30 cellular contexts compared by ENCODE assay signal in the genomic region with DNA sequence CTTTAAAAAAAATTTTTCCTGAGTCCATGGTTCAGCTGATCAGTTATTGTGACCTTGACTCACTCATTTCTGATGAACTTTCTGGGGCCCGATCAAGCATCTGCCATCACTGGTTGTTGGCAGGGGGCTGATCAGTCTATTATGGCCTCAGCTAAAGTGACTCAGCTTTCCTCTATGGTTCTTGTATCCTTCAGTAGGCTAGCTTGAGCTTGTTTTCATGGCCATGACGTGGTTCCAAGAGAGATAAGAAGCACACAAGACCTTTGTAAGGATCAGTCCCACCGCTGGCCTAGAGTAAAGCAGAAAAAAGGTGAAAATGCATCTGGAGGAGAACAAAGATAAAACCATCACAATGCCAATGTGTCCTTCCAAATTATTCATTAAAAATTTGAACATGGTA. TPM values are rescaled to one million over a fixed set of nuclear protein-coding genes. Genes with fewer than 3 reads are reported as not detected.
"Had no signal": no experiment of that assay in that cellular context is flagged by ENCODE, and none has a peak within 500 bp of the region (broad histone marks: within the 10 kb centered on the region; RNA-seq: fewer than 3 reads in every experiment).

No MANE protein-coding gene starts in this region.

- H3K4me3 ChIP-seq: body of pancreas, breast epithelium, coronary artery, dorsolateral prefrontal cortex, esophagus squamous epithelium had no signal

- H3K36me3 ChIP-seq: breast epithelium, esophagus squamous epithelium had no signal

- H3K27me3 ChIP-seq: body of pancreas, breast epithelium, dorsolateral prefrontal cortex, esophagus squamous epithelium had no signal

- DNase-seq: activated CD4-positive, alpha-beta memory T cell treated with anti-CD3 and anti-CD28 coated beads, Interleukin-2, amount 10 ng/mL, durations not matched to agents 7 days and 5 days; activated CD4-positive, alpha-beta T cell treated with anti-CD3 and anti-CD28 coated beads for 1 hour; activated CD4-positive, alpha-beta T cell treated with anti-CD3 and anti-CD28 coated beads for 4 hours; activated CD4-positive, alpha-beta T cell treated with anti-CD3 and anti-CD28 coated beads, Interleukin-2, amount 10 ng/mL, durations not matched to agents 7 days and 5 days; activated CD4-positive, alpha-beta T cell treated with anti-CD3 and anti-CD28 coated beads, Interleukin-2, amount 50 U/mL, for 4 hours; activated CD8-positive, alpha-beta memory T cell treated with anti-CD3 and anti-CD28 coated beads, Interleukin-2, amount 50 U/mL, for 48 hours; activated gamma-delta T cell; activated naive CD4-positive, alpha-beta T cell; activated naive CD4-positive, alpha-beta T cell treated with anti-CD3 and anti-CD28 coated beads, Interleukin-2, amount 10 ng/mL, durations not matched to agents 7 days and 5 days; activated naive CD8-positive, alpha-beta T cell treated with anti-CD3 and anti-CD28 coated beads, Interleukin-2, amount 10 ng/mL, durations not matched to agents 7 days and 5 days; activated T-cell treated with anti-CD3 and anti-CD28 coated beads for 4 hours; activated T-cell treated with anti-CD3 and anti-CD28 coated beads, Interleukin-2, amount 50 U/mL, for 24 hours; activated T-cell treated with anti-CD3 and anti-CD28 coated beads, Interleukin-2, amount 50 U/mL, for 72 hours; amygdala; aorta; body of pancreas; dorsolateral prefrontal cortex; effector memory CD4-positive, alpha-beta T cell; endodermal cell; esophagus squamous epithelium; foreskin melanocyte; head of caudate nucleus; T-helper 2 cell had no signal

RNA-seq across cellular contexts. Expression of a gene that starts 29.8 kb away (rescaled TPM):
- total RNA-seq: activated naive CD4-positive, alpha-beta T cell treated with anti-CD3 and anti-CD28 coated beads, Interleukin-2, amount 50 U/mL, for 72 hours; activated naive CD8-positive, alpha-beta T cell treated with anti-CD3 and anti-CD28 coated beads, Interleukin-2, amount 10 ng/mL, durations not matched to agents 7 days and 5 days; body of pancreas; cardiac septum; endodermal cell; fibroblast of lung; T-helper 1 cell treated with Interleukin-12 subunit alpha and Interleukin-12 subunit beta and Interleukin-4 antibody, amounts not matched to agents 30 ng/mL and 1 ng/mL, for 36 hours; WTC11 had no signal
